ENCODE assay signal across 9 cellular contexts in genomic region chr22:19974935-19975706, GRCh38. TPM values are rescaled to one million over a fixed set of nuclear protein-coding genes. Genes with fewer than 3 reads are reported as not detected.
A peak's percentile ranks its signal among the peaks of the same experiment; 100 is the strongest.
DNase-seq lines count a peak whose midpoint lies in the region; ATAC-seq and TF ChIP-seq lines count a peak whose summit lies in the region.
"Had no signal": no experiment of that assay in that cellular context is flagged by ENCODE, and none has a peak within 500 bp of the region (broad histone marks: within the 10 kb centered on the region; RNA-seq: fewer than 3 reads in every experiment).

No MANE protein-coding gene starts in this region.

- H3K9ac ChIP-seq in mammary epithelial cell (ENCODE audit: insufficient read depth, low read length) = no peak overlapping the region

- no peak overlapping the region for H3K4me3 ChIP-seq in mammary epithelial cell (replicated peaks in 1 of 3; ENCODE audit: insufficient read depth in 1 of 3, low read depth in 2 of 3, low read length in 3 of 3)

- ATAC-seq in GM18511 (IDR thresholded peaks at IDR 0.05; ENCODE audit: unreplicated experiment) (no peak), HG03378 (IDR thresholded peaks at IDR 0.05; ENCODE audit: unreplicated experiment) (no peak)

- no peaks in the 10 kb centered on the region for H3K79me2 ChIP-seq in mammary epithelial cell (ENCODE audit: insufficient read depth, low read length)

- CTCF ChIA-PET in MCF 10A (lab: Yijun Ruan, JAX) = no interaction called here
- CTCF ChIA-PET in mammary epithelial cell (lab: Charles Lee; ENCODE audit: low non-redundant PET) = no interaction called here

- H3K27me3 ChIP-seq in mammary epithelial cell (ENCODE audit: insufficient read depth, low read length) = no peaks in the 10 kb centered on the region

- POLR2A ChIA-PET in MCF 10A (lab: Yijun Ruan, JAX) = interaction anchor here (0.8 kb wide), 1 partner anchor 9 kb away, joined by 5 read pairs; no protein-coding TSS in a partner anchor

- 83% methylated on average over 9 of the region's 13 CpGs for WGBS in mammary epithelial cell (ENCODE audit: low coverage, missing lambda C conversion rate)

- intact Hi-C loops in MCF 10A (cut with micrococcal nuclease) (loop anchor here (10.0 kb wide), 1 partner anchor 140 kb away; the partner anchor contains the start of genes RANBP1 and TRMT2A), mammary epithelial cell (cut with micrococcal nuclease) (no loop called here)

- H3K36me3 ChIP-seq in mammary epithelial cell (ENCODE audit: insufficient read depth, low read length) = no peaks in the 10 kb centered on the region

- dilution Hi-C loops in mammary epithelial cell (cut with HindIII; ENCODE audit: low sequenced_read_pairs) = no loop called here

- no peaks in the 10 kb centered on the region for H3K9me3 Mint-ChIP-seq in MCF 10A (ENCODE audit: unreplicated experiment)
- H3K9me3 Mint-ChIP-seq in endothelial cell (ENCODE audit: unreplicated experiment) = no peaks in the 10 kb centered on the region

- H3K27ac Mint-ChIP-seq in MCF 10A (ENCODE audit: low read depth, unreplicated experiment) (no peak overlapping the region), endothelial cell (ENCODE audit: unreplicated experiment) (peak overlapping the region; percentile 99)

- peaks cover 5% of the 10 kb centered on the region for H3K36me3 Mint-ChIP-seq in MCF 10A (ENCODE audit: insufficient read depth, unreplicated experiment)
- peaks cover 18% of the 10 kb centered on the region for H3K36me3 Mint-ChIP-seq in endothelial cell (ENCODE audit: low read depth, unreplicated experiment)

- BruUV-seq in MCF 10A (replicated peaks; lab: Mats Ljungman, UMichigan) (no TSS peak), mammary epithelial cell (replicated peaks; lab: Mats Ljungman, UMichigan) (no TSS peak)

- no peak overlapping the region for H3K4me2 ChIP-seq in mammary epithelial cell (ENCODE audit: insufficient read depth, low read depth, low read length)

- peaks cover 29% of the 10 kb centered on the region for H3K4me1 ChIP-seq in mammary epithelial cell (ENCODE audit: insufficient read depth, low read length)

- in situ Hi-C loops in mammary epithelial cell (cut with MboI; ENCODE audit: low sequenced_read_pairs in 2 of 2) = loop anchor here (5.0 to 10.0 kb wide), 3 partner anchors 37 to 140 kb away; partner anchors contain the start of genes RANBP1 (in 1 of the 2) and TRMT2A (in 1 of the 2)

- H3K27me3 Mint-ChIP-seq in MCF 10A (ENCODE audit: insufficient read depth, unreplicated experiment) (no peaks in the 10 kb centered on the region), endothelial cell (ENCODE audit: unreplicated experiment) (peaks cover 17% of the 10 kb centered on the region)

- peaks cover 7% of the 10 kb centered on the region for H3K4me1 Mint-ChIP-seq in MCF 10A (ENCODE audit: insufficient read depth, unreplicated experiment)
- peaks cover 21% of the 10 kb centered on the region for H3K4me1 Mint-ChIP-seq in endothelial cell (ENCODE audit: unreplicated experiment)

- no peak overlapping the region for H3K27ac ChIP-seq in mammary epithelial cell (ENCODE audit: insufficient read depth, low read depth, low read length)

- DNase-seq in MCF 10A (ENCODE audit: unreplicated experiment) = peak; percentile 65
- DNase-seq in mammary epithelial cell = no peak
- peak; percentile 70 for DNase-seq in NCI-H345 treated with DMSO at 0.1 percent for 48 hours (lab: John Stamatoyannopoulos, UW; ENCODE audit: unreplicated experiment)
- DNase-seq in endothelial cell (ENCODE audit: low spot score) = peak; percentile 33
- no peak for DNase-seq in medulla oblongata (ENCODE audit: extremely low spot score)
- DNase-seq in GM19240 (ENCODE audit: insufficient read length, low spot score) = no peak
- DNase-seq: activated T-cell treated with anti-CD3 and anti-CD28 coated beads, Interleukin-2, amount 50 U/mL, for 48 hours had no signal

- TF ChIP-seq CTCF in MCF 10A (IDR thresholded peaks at IDR 0.05; ENCODE audit: unreplicated experiment) = no peak
- no peak for TF ChIP-seq CTCF in mammary epithelial cell (conservative IDR thresholded peaks at IDR 0.05 in 1 of 2, IDR thresholded peaks at IDR 0.05 in 1 of 2; ENCODE audit: extremely low read depth in 1 of 2, insufficient read depth in 1 of 2, low read depth in 1 of 2, low read length in 2 of 2)
- no peak for TF ChIP-seq CTCF in endothelial cell (IDR thresholded peaks at IDR 0.05; ENCODE audit: unreplicated experiment)

- H2AFZ ChIP-seq in mammary epithelial cell (ENCODE audit: low read depth, low read length) = no peak overlapping the region

- H3K9me3 ChIP-seq in mammary epithelial cell (replicated peaks; ENCODE audit: insufficient read depth, low read length) = no peaks in the 10 kb centered on the region

- H3K4me3 Mint-ChIP-seq in MCF 10A (ENCODE audit: unreplicated experiment) = no peak overlapping the region
- H3K4me3 Mint-ChIP-seq in endothelial cell (ENCODE audit: unreplicated experiment) = peak overlapping the region; percentile 83

- no peaks in the 10 kb centered on the region for H4K20me1 ChIP-seq in mammary epithelial cell (ENCODE audit: insufficient read depth, low read length)

RNA-seq across cellular contexts. Expression of gene TXNRD2, which starts 33.5 kb away (rescaled TPM):
- total RNA-seq in MCF 10A (2022) (28.7 and 39.9 TPM in 2 replicates), mammary epithelial cell (10 to 100 TPM; 13.2 to 22.1 TPM), endothelial cell (ENCODE audit: unreplicated experiment) (23.0 TPM)
- polyA plus RNA-seq in mammary epithelial cell = 21.2 TPM
- polyA minus RNA-seq in mammary epithelial cell = 13.9 TPM

RNA-seq across cellular contexts. Expression of gene COMT, which starts 33.5 kb away (rescaled TPM):
- total RNA-seq in MCF 10A (2022) = 196 and 208 TPM in 2 replicates
- 100 to 1,000 TPM; 180 to 193 TPM for total RNA-seq in mammary epithelial cell
- 362 TPM for polyA plus RNA-seq in mammary epithelial cell
- polyA minus RNA-seq in mammary epithelial cell = 84.3 TPM
- 49.0 TPM for total RNA-seq in endothelial cell (ENCODE audit: unreplicated experiment)

RNA-seq across cellular contexts. Expression of gene ARVCF, which starts 41.5 kb away (rescaled TPM):
- total RNA-seq in MCF 10A (2022) = 7.5 and 11.8 TPM in 2 replicates
- total RNA-seq in mammary epithelial cell = 10 to 100 TPM; 16.4 to 34.3 TPM
- 6.0 TPM for polyA plus RNA-seq in mammary epithelial cell
- polyA minus RNA-seq in mammary epithelial cell = 2.3 TPM
- total RNA-seq in endothelial cell (ENCODE audit: unreplicated experiment) = 67.3 TPM

RNA-seq across cellular contexts. Expression of gene TANGO2, which starts 45.8 kb away (rescaled TPM):
- total RNA-seq in MCF 10A (2022) (13.9 and 16.0 TPM in 2 replicates), mammary epithelial cell (10 to 100 TPM; 22.5 to 45.7 TPM), endothelial cell (ENCODE audit: unreplicated experiment) (15.3 TPM)
- polyA plus RNA-seq in mammary epithelial cell = 39.1 TPM
- 47.0 TPM for polyA minus RNA-seq in mammary epithelial cell

Comparison
In these comparisons a context has a peak if more than half of its experiments do, and no peak if none do; other contexts are left out.
1. DNase-seq: peak in MCF 10A (single experiment), NCI-H345 treated with DMSO at 0.1 percent for 48 hours (single experiment) and endothelial cell (single experiment); none in mammary epithelial cell (single experiment), medulla oblongata (single experiment) and GM19240 (single experiment).